ENCODE assay signal across 9 cellular contexts in genomic region chr5:146448783-146449519, GRCh38. TPM values are rescaled to one million over a fixed set of nuclear protein-coding genes. Genes with fewer than 3 reads are reported as not detected.
A peak's percentile ranks its signal among the peaks of the same experiment; 100 is the strongest.
DNase-seq lines count a peak whose midpoint lies in the region; ATAC-seq, FAIRE-seq and TF ChIP-seq lines count a peak whose summit lies in the region.
"Had no signal": no experiment of that assay in that cellular context is flagged by ENCODE, and none has a peak within 500 bp of the region (broad histone marks: within the 10 kb centered on the region; RNA-seq: fewer than 3 reads in every experiment).

No MANE protein-coding gene starts in this region.

- in situ Hi-C loops in IMR-90 (cut with MboI; ENCODE audit: low sequenced_read_pairs): loop anchor here (25.0 kb wide), 1 partner anchor 312 kb away; no protein-coding TSS in a partner anchor
- in situ Hi-C loops in astrocyte of the spinal cord (cut with HindIII; ENCODE audit: low sequenced_read_pairs): no loop called here

- H3K23ac ChIP-seq in IMR-90 (ENCODE audit: low read depth, low read length): no peak overlapping the region; the same call in 1 of the 2 replicates

- H3K4me3 Mint-ChIP-seq in CD4-positive, CD25-positive, alpha-beta regulatory T cell: peak overlapping the region; percentile 94 to 98 (median 98)
- peak overlapping the region; percentile 95 for H3K4me3 Mint-ChIP-seq in mesothelial cell of epicardium

- no peaks in the 10 kb centered on the region for H3K36me3 Mint-ChIP-seq in CD4-positive, CD25-positive, alpha-beta regulatory T cell
- peaks cover 2% of the 10 kb centered on the region for H3K36me3 Mint-ChIP-seq in mesothelial cell of epicardium

- H3K4me1 ChIP-seq in CD4-positive, CD25-positive, alpha-beta regulatory T cell (ENCODE audit: control insufficient read depth, insufficient read depth, low read length, poor library complexity, severe bottlenecking): peaks cover 29% of the 10 kb centered on the region
- H3K4me1 ChIP-seq in IMR-90 (ENCODE audit: control insufficient read depth, insufficient read depth, low read length): no peaks in the 10 kb centered on the region

- TF ChIP-seq CTCF in IMR-90 (conservative IDR thresholded peaks at IDR 0.05; ENCODE audit: low read depth, low read length) (no peak), astrocyte of the spinal cord (IDR thresholded peaks at IDR 0.05; ENCODE audit: low read depth, low read length) (no peak), mesothelial cell of epicardium (IDR thresholded peaks at IDR 0.05; ENCODE audit: unreplicated experiment) (no peak)

- no peak for TF ChIP-seq RAD21 in IMR-90 (IDR thresholded peaks at IDR 0.05; ENCODE audit: low read length)

- H3K79me1 ChIP-seq in IMR-90 (ENCODE audit: low read depth in 1 of 2, low read length in 2 of 2): peaks cover 0 to 6% of the 10 kb centered on the region in 2 experiments; a peak in 2 of 4 replicates

- no peak for TF ChIP-seq POLR2A in IMR-90 (IDR thresholded peaks at IDR 0.05; ENCODE audit: low read depth, low read length)
- no peak for TF ChIP-seq POLR2A in GM12891 (IDR thresholded peaks at IDR 0.05; ENCODE audit: low read depth, low read length)

- POLR2A ChIA-PET in IMR-90 (lab: Charles Lee; ENCODE audit: unreplicated experiment): no interaction called here

- H3K9me1 ChIP-seq in IMR-90 (ENCODE audit: insufficient read depth, low read length): peaks cover 8% of the 10 kb centered on the region; the same call in 1 of the 2 replicates

- no peak overlapping the region for H3K18ac ChIP-seq in IMR-90 (ENCODE audit: low read depth, low read length)

- H2BK20ac ChIP-seq in IMR-90 (ENCODE audit: low read depth, low read length): no peak overlapping the region

- dilution Hi-C loops in IMR-90 (cut with HindIII; ENCODE audit: low sequenced_read_pairs, unreplicated experiment): no loop called here

- H4K91ac ChIP-seq in IMR-90 (ENCODE audit: insufficient read depth, low read depth, low read length): no peak overlapping the region

- no peaks in the 10 kb centered on the region for H3K9me3 ChIP-seq in CD4-positive, CD25-positive, alpha-beta regulatory T cell (ENCODE audit: control insufficient read depth in 2 of 2, low read length in 2 of 2)
- H3K9me3 ChIP-seq in IMR-90 (ENCODE audit: control insufficient read depth, insufficient read depth, low read length): no peaks in the 10 kb centered on the region

- H4K5ac ChIP-seq in IMR-90 (ENCODE audit: low read depth, low read length): no peak overlapping the region

- no peak for DNase-seq in CD4-positive, CD25-positive, alpha-beta regulatory T cell
- DNase-seq in IMR-90 (no peak), astrocyte of the spinal cord (ENCODE audit: low read depth, low spot score) (no peak), mesothelial cell of epicardium (ENCODE audit: low spot score in 2 of 2, unreplicated experiment in 2 of 2) (no peak), NCI-H1436 treated with DMSO at 0.1 percent for 48 hours (lab: John Stamatoyannopoulos, UW) (no peak), GM12891 (ENCODE audit: insufficient read length, low spot score) (no peak), DMS53 (lab: John Stamatoyannopoulos, UW) (no peak)
- no peak for DNase-seq in effector CD8-positive, alpha-beta T cell (lab: John Stamatoyannopoulos, UW)
- DNase-seq: NCI-H2107 had no signal

- peak overlapping the region in 1 of 3 donors; percentile 99 for H3K27ac Mint-ChIP-seq in CD4-positive, CD25-positive, alpha-beta regulatory T cell
- H3K27ac Mint-ChIP-seq in mesothelial cell of epicardium: peak overlapping the region; percentile 37

- no peak overlapping the region for H4K8ac ChIP-seq in IMR-90 (ENCODE audit: low read depth in 2 of 2, low read length in 2 of 2)

- no peak overlapping the region; the same call in 1 of the 2 replicates for H3K9ac ChIP-seq in IMR-90 (ENCODE audit: low read depth, low read length)

- 100% methylated on average over 1 of the region's 6 CpGs; no CpG with 5 or more reads in 1 of the 2 experiments for WGBS in IMR-90 (ENCODE audit: extremely low coverage in 2 of 2, insufficient read length in 1 of 2), 2 experiments

- H3K27ac ChIP-seq in CD4-positive, CD25-positive, alpha-beta regulatory T cell (ENCODE audit: insufficient read depth, low read length, poor library complexity, severe bottlenecking): no peak overlapping the region
- no peak overlapping the region for H3K27ac ChIP-seq in IMR-90 (ENCODE audit: insufficient read depth, low read length)

- no peak overlapping the region for H2BK15ac ChIP-seq in IMR-90 (ENCODE audit: low read depth, low read length)

- intact Hi-C loops in IMR-90 (cut with micrococcal nuclease): no loop called here

- H4K20me1 ChIP-seq in IMR-90 (ENCODE audit: insufficient read depth, low read length): peaks cover 32% of the 10 kb centered on the region

- peak overlapping the region; percentile 99 for H3K4me2 ChIP-seq in IMR-90 (ENCODE audit: low read depth, low read length)

- no peaks in the 10 kb centered on the region for H3K27me3 Mint-ChIP-seq in CD4-positive, CD25-positive, alpha-beta regulatory T cell
- no peaks in the 10 kb centered on the region for H3K27me3 Mint-ChIP-seq in mesothelial cell of epicardium (ENCODE audit: low read depth)

- FAIRE-seq in GM12891 (lab: Jason Lieb, UNC): no peak

- no peaks in the 10 kb centered on the region for H3K27me3 ChIP-seq in CD4-positive, CD25-positive, alpha-beta regulatory T cell (ENCODE audit: control insufficient read depth, insufficient read depth, low read length)
- H3K27me3 ChIP-seq in IMR-90 (ENCODE audit: control insufficient read depth, insufficient read depth, low read length): no peaks in the 10 kb centered on the region

- no peak overlapping the region for H3K56ac ChIP-seq in IMR-90 (ENCODE audit: extremely low read depth, insufficient read depth, low read length)

- H2AFZ ChIP-seq in IMR-90 (replicated peaks; ENCODE audit: low read length, poor library complexity): no peak overlapping the region

- no peak overlapping the region for H2AK5ac ChIP-seq in IMR-90 (ENCODE audit: low read depth, low read length)

- peak overlapping the region; percentile 99 for H3K4me3 ChIP-seq in CD4-positive, CD25-positive, alpha-beta regulatory T cell (ENCODE audit: low read depth, low read length)
- no peak overlapping the region for H3K4me3 ChIP-seq in IMR-90 (ENCODE audit: insufficient read depth, low read depth, low read length)
- peak overlapping the region; percentile 98 for H3K4me3 ChIP-seq in astrocyte of the spinal cord (ENCODE audit: low read depth, low read length)

- H3K4ac ChIP-seq in IMR-90 (ENCODE audit: low read depth, low read length): no peak overlapping the region

- H3K14ac ChIP-seq in IMR-90 (replicated peaks; ENCODE audit: low read depth, low read length): no peak overlapping the region

- TSS peak; percentile 43 for BruUV-seq in IMR-90 (replicated peaks; lab: Mats Ljungman, UMichigan)

- CTCF ChIA-PET in IMR-90 (lab: Yijun Ruan, JAX): no interaction called here

- no peak overlapping the region for H2BK5ac ChIP-seq in IMR-90 (ENCODE audit: low read depth, low read length, poor library complexity, severe bottlenecking)

- H2AK9ac ChIP-seq in IMR-90 (replicated peaks; ENCODE audit: low read depth, low read length, poor library complexity): no peak overlapping the region

- ATAC-seq in CD4-positive, CD25-positive, alpha-beta regulatory T cell (ENCODE audit: low read depth in 2 of 2): no peak
- no peak for ATAC-seq in IMR-90 (ENCODE audit: low read depth)

- no peaks in the 10 kb centered on the region for H3K9me3 Mint-ChIP-seq in CD4-positive, CD25-positive, alpha-beta regulatory T cell
- H3K9me3 Mint-ChIP-seq in mesothelial cell of epicardium: no peaks in the 10 kb centered on the region

- H2BK120ac ChIP-seq in IMR-90 (ENCODE audit: low read depth, low read length): no peak overlapping the region

- no peaks in the 10 kb centered on the region for H3K36me3 ChIP-seq in CD4-positive, CD25-positive, alpha-beta regulatory T cell (ENCODE audit: control insufficient read depth, insufficient read depth, low read length)
- H3K36me3 ChIP-seq in IMR-90 (ENCODE audit: control insufficient read depth, insufficient read depth, low read length): no peaks in the 10 kb centered on the region

- H3K4me1 Mint-ChIP-seq in CD4-positive, CD25-positive, alpha-beta regulatory T cell: peaks cover 16 to 59% (median 48%) of the 10 kb centered on the region in 4 donors
- peaks cover 27% of the 10 kb centered on the region for H3K4me1 Mint-ChIP-seq in mesothelial cell of epicardium

TF ChIP-seq in IMR-90, 13 proteins besides CTCF, POLR2A, EP300 and RAD21:
- TF ChIP-seq CHD1 (IDR thresholded peaks at IDR 0.05; ENCODE audit: low read depth, low read length): no peak
- no peak for TF ChIP-seq RCOR1 (IDR thresholded peaks at IDR 0.05; ENCODE audit: insufficient replicate concordance, low read length)
- no peak for TF ChIP-seq RFX5 (IDR thresholded peaks at IDR 0.05; ENCODE audit: low read depth, low read length)
- TF ChIP-seq NFE2L2 (IDR thresholded peaks at IDR 0.05; ENCODE audit: low read depth, low read length): no peak
- 0 out of 2 replicates have a peak, but pooled peaks have one; percentile 6 for TF ChIP-seq CEBPB (IDR thresholded peaks at IDR 0.05; ENCODE audit: low read depth, low read length)
- TF ChIP-seq MAFK (IDR thresholded peaks at IDR 0.05; ENCODE audit: low read depth, low read length): no peak

TF ChIP-seq in GM12891, 5 proteins besides CTCF, POLR2A, EP300 and RAD21:
- TF ChIP-seq PAX5 (IDR thresholded peaks at IDR 0.05; ENCODE audit: insufficient read depth, low read length, severe bottlenecking) (no peak), POLR2AphosphoS5 (IDR thresholded peaks at IDR 0.05; ENCODE audit: low read depth, low read length) (no peak), TAF1 (IDR thresholded peaks at IDR 0.05; ENCODE audit: low read depth, low read length) (no peak), POU2F2 (IDR thresholded peaks at IDR 0.05; ENCODE audit: low read depth, low read length) (no peak), SPI1 (IDR thresholded peaks at IDR 0.05; ENCODE audit: low read depth, low read length) (no peak)

RNA-seq across cellular contexts. Expression of gene TCERG1, which starts 1.8 kb away (rescaled TPM):
- total RNA-seq in CD4-positive, CD25-positive, alpha-beta regulatory T cell: 86.9 TPM
- 10 to 100 TPM; 28.2 to 35.6 (median 29.6) TPM for polyA plus RNA-seq in CD4-positive, CD25-positive, alpha-beta regulatory T cell
- 21.9 and 32.2 TPM in 2 replicates for total RNA-seq in IMR-90 (2012; rRNA removed)
- polyA plus RNA-seq in IMR-90 (2012; rRNA removed): 44.7 and 49.0 TPM in 2 replicates
- 14.3 and 26.6 TPM in 2 replicates for polyA plus RNA-seq in IMR-90 (2012; cell fraction: cytosol; rRNA removed)
- 90.7 and 162 TPM in 2 replicates for polyA plus RNA-seq in IMR-90 (2012; cell fraction: nucleus; rRNA removed; ENCODE audit: low replicate concordance)
- total RNA-seq in mesothelial cell of epicardium: 156 to 157 TPM (median 156 TPM) in 3 replicates
- 36.9 TPM for polyA plus RNA-seq in GM12891 (2012; ENCODE audit: low read depth, missing spikeins)
